1 cellular context compared by ENCODE assay signal in the genomic region with DNA sequence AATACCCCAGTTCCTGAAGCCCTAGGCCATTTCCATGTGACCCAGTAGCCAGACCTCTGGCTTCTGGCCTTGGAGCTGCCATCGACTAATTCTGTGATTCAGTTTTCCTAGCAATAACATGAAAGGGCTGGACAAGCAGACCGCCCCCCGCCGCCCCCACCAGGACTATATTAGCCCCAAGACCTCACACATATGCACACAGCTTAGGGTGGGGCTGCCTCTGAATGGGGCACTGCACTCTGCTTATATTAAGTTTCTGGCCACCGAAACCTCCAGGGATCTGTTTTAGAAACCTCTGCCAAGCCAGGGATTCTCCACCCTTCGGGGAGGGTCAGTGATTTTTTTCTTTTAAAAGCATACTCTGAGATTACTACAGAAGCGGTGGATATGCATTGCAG.
TF ChIP-seq lines count a peak whose summit lies in the region.

No MANE protein-coding gene starts in this region.

TF ChIP-seq in GM23338, 12 proteins besides CTCF, POLR2A, EP300 and RAD21 (continued from another document):
- TF ChIP-seq, protein P1, sequence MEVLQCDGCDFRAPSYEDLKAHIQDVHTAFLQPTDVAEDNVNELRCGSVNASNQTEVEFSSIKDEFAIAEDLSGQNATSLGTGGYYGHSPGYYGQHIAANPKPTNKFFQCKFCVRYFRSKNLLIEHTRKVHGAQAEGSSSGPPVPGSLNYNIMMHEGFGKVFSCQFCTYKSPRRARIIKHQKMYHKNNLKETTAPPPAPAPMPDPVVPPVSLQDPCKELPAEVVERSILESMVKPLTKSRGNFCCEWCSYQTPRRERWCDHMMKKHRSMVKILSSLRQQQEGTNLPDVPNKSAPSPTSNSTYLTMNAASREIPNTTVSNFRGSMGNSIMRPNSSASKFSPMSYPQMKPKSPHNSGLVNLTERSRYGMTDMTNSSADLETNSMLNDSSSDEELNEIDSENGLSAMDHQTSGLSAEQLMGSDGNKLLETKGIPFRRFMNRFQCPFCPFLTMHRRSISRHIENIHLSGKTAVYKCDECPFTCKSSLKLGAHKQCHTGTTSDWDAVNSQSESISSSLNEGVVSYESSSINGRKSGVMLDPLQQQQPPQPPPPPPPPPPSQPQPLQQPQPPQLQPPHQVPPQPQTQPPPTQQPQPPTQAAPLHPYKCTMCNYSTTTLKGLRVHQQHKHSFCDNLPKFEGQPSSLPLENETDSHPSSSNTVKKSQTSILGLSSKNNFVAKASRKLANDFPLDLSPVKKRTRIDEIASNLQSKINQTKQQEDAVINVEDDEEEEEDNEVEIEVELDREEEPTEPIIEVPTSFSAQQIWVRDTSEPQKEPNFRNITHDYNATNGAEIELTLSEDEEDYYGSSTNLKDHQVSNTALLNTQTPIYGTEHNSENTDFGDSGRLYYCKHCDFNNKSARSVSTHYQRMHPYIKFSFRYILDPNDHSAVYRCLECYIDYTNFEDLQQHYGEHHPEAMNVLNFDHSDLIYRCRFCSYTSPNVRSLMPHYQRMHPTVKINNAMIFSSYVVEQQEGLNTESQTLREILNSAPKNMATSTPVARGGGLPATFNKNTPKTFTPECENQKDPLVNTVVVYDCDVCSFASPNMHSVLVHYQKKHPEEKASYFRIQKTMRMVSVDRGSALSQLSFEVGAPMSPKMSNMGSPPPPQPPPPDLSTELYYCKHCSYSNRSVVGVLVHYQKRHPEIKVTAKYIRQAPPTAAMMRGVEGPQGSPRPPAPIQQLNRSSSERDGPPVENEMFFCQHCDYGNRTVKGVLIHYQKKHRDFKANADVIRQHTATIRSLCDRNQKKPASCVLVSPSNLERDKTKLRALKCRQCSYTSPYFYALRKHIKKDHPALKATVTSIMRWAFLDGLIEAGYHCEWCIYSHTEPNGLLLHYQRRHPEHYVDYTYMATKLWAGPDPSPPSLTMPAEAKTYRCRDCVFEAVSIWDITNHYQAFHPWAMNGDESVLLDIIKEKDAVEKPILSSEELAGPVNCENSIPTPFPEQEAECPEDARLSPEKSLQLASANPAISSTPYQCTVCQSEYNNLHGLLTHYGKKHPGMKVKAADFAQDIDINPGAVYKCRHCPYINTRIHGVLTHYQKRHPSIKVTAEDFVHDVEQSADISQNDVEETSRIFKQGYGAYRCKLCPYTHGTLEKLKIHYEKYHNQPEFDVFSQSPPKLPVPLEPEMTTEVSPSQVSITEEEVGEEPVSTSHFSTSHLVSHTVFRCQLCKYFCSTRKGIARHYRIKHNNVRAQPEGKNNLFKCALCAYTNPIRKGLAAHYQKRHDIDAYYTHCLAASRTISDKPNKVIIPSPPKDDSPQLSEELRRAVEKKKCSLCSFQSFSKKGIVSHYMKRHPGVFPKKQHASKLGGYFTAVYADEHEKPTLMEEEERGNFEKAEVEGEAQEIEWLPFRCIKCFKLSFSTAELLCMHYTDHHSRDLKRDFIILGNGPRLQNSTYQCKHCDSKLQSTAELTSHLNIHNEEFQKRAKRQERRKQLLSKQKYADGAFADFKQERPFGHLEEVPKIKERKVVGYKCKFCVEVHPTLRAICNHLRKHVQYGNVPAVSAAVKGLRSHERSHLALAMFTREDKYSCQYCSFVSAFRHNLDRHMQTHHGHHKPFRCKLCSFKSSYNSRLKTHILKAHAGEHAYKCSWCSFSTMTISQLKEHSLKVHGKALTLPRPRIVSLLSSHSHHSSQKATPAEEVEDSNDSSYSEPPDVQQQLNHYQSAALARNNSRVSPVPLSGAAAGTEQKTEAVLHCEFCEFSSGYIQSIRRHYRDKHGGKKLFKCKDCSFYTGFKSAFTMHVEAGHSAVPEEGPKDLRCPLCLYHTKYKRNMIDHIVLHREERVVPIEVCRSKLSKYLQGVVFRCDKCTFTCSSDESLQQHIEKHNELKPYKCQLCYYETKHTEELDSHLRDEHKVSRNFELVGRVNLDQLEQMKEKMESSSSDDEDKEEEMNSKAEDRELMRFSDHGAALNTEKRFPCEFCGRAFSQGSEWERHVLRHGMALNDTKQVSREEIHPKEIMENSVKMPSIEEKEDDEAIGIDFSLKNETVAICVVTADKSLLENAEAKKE (CRISPR knock-in tag; IDR thresholded peaks at IDR 0.05), result no peak
- TF ChIP-seq STAT1 (IDR thresholded peaks at IDR 0.05; ENCODE audit: unreplicated experiment), result no peak
- TF ChIP-seq EZH2 (IDR thresholded peaks at IDR 0.05; ENCODE audit: low read depth, unreplicated experiment), result no peak
- TF ChIP-seq, protein P2, sequence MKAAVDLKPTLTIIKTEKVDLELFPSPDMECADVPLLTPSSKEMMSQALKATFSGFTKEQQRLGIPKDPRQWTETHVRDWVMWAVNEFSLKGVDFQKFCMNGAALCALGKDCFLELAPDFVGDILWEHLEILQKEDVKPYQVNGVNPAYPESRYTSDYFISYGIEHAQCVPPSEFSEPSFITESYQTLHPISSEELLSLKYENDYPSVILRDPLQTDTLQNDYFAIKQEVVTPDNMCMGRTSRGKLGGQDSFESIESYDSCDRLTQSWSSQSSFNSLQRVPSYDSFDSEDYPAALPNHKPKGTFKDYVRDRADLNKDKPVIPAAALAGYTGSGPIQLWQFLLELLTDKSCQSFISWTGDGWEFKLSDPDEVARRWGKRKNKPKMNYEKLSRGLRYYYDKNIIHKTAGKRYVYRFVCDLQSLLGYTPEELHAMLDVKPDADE (IDR thresholded peaks at IDR 0.05), result no peak
- no peak for TF ChIP-seq JUNB (IDR thresholded peaks at IDR 0.05; ENCODE audit: unreplicated experiment)
- TF ChIP-seq ZNF114 (CRISPR knock-in tag; IDR thresholded peaks at IDR 0.05), result no peak
- TF ChIP-seq ZNF331 (CRISPR knock-in tag; IDR thresholded peaks at IDR 0.05; ENCODE audit: low read depth), result no peak
- TF ChIP-seq POLR2AphosphoS5 (IDR thresholded peaks at IDR 0.05; ENCODE audit: low read depth), result no peak
TF ChIP-seq in GM23338: peak in this region for 0.
